In the genomic region with DNA sequence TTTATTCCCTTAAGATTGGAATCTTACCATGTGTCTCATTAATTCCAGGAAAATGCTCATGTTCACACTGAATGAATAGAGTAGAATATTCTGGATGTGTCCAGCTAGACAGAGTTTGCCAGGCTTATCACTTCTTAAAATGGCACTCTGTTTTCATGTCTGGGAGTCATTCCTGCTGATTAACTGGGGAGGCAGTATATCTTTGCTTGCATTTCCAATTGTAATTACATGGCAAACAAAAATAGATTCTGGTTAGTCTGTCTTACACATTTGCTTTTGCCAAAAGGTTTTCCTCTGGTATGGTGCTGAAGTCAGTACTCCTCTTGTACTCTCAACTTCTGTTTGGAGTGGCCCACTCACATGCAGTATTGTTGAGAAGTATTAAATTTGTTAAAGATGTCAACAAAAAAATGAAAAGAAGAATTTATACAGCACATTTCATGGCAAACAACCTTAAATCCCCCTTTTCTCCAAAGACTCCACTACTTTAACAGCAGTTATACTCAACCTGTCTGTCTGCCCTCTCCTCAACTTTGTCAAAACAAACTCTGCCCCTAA, we compare ENCODE assay signal across 15 cellular contexts.
A peak's percentile ranks its signal among the peaks of the same experiment; 100 is the strongest.
DNase-seq lines count a peak whose midpoint lies in the region; TF ChIP-seq lines count a peak whose summit lies in the region.
"Had no signal": no experiment of that assay in that cellular context is flagged by ENCODE, and none has a peak within 500 bp of the region (broad histone marks: within the 10 kb centered on the region; RNA-seq: fewer than 3 reads in every experiment).

No MANE protein-coding gene starts in this region.

- peaks cover 6% of the 10 kb centered on the region for H3K9me3 ChIP-seq in left ventricle myocardium inferior (replicated peaks)
- H3K9me3 ChIP-seq: Peyer's patch had no signal

- intact Hi-C loops in left ventricle myocardium inferior (cut with micrococcal nuclease), result no loop called here

- no peak overlapping the region for H3K4me3 ChIP-seq in left ventricle myocardium inferior
- H3K4me3 ChIP-seq: Peyer's patch had no signal

- DNase-seq in NCI-H1105 treated with DMSO at 0.1 percent for 48 hours (lab: John Stamatoyannopoulos, UW), result peak; percentile 4
- DNase-seq in NCI-H1105 (lab: John Stamatoyannopoulos, UW), result no peak
- peak; percentile 7 for DNase-seq in HCEC 1CT
- DNase-seq in RKO (ENCODE audit: low spot score), result peak; percentile 3
- DNase-seq in left ventricle myocardium inferior, result no peak
- DNase-seq in NCI-H1436 (lab: John Stamatoyannopoulos, UW), result no peak
- DNase-seq in NOMO-1 (lab: John Stamatoyannopoulos, UW; ENCODE audit: unreplicated experiment in 2 of 2), result no peak
- DNase-seq in activated CD8-positive, alpha-beta memory T cell treated with anti-CD3 and anti-CD28 coated beads, Interleukin-2, amount 50 U/mL, for 4 hours, result no peak
- DNase-seq: COR-L47, NCI-H1092, NCI-H187 treated with DMSO at 0.1 percent for 48 hours, NCI-H345, Peyer's patch, SIG-M5 had no signal

- no peaks in the 10 kb centered on the region for H3K27me3 ChIP-seq in left ventricle myocardium inferior (ENCODE audit: low read depth)
- H3K27me3 ChIP-seq: Peyer's patch had no signal

- H3K4me1 ChIP-seq in left ventricle myocardium inferior, result peaks cover 32% of the 10 kb centered on the region
- H3K4me1 ChIP-seq: Peyer's patch had no signal

- H3K36me3 ChIP-seq in left ventricle myocardium inferior, result no peaks in the 10 kb centered on the region
- H3K36me3 ChIP-seq: Peyer's patch had no signal

- H3K27ac ChIP-seq in left ventricle myocardium inferior (replicated peaks), result peak overlapping the region; percentile 49
- H3K27ac ChIP-seq: KMS-11, Peyer's patch had no signal

- TF ChIP-seq CTCF in left ventricle myocardium inferior (IDR thresholded peaks at IDR 0.05; ENCODE audit: borderline replicate concordance), result peak; percentile 22

Comparison
In these comparisons a context has a peak if more than half of its experiments do, and no peak if none do; other contexts are left out.
1. DNase-seq: peak in NCI-H1105 treated with DMSO at 0.1 percent for 48 hours (single experiment), HCEC 1CT (single experiment) and RKO (single experiment); none in NCI-H1105 (single experiment), left ventricle myocardium inferior (single experiment), NCI-H1436 (single experiment), NOMO-1 (0 of 2) and activated CD8-positive, alpha-beta memory T cell treated with anti-CD3 and anti-CD28 coated beads, Interleukin-2, amount 50 U/mL, for 4 hours (single experiment).